8 cellular contexts compared by ENCODE assay signal in genomic region chr19:42268142-42268703, GRCh38. TPM values are rescaled to one million over a fixed set of nuclear protein-coding genes. Genes with fewer than 3 reads are reported as not detected.
DNase-seq lines count a peak whose midpoint lies in the region; ATAC-seq, FAIRE-seq and TF ChIP-seq lines count a peak whose summit lies in the region.

No MANE protein-coding gene starts in this region.

- ATAC-seq in HG02870 (IDR thresholded peaks at IDR 0.05; ENCODE audit: unreplicated experiment) (peak; percentile 51), right cardiac atrium (peak; percentile 88 to 89), psoas muscle (peak; percentile 81 to 85 (median 84))

- DNase-seq in NCI-H146 (lab: John Stamatoyannopoulos, UW) (peak; percentile 100), T follicular helper cell (ENCODE audit: low read depth) (peak; percentile 99), amygdala (lab: John Stamatoyannopoulos, UW) (peak; percentile 95 to 100 (median 99)), right cardiac atrium (peak; percentile 98 to 99 (median 98)), psoas muscle (peak; percentile 98), urothelium cell line (ENCODE audit: low spot score) (peak; percentile 92)

- intact Hi-C loops in right cardiac atrium (cut with DNase I) (no loop called here), psoas muscle (cut with DNase I) (no loop called here)

- peak; percentile 81 for FAIRE-seq in urothelium cell line (lab: Jason Lieb, UNC)

- H3K9me3 ChIP-seq in right cardiac atrium (ENCODE audit: control insufficient read depth, low read length) (no peaks in the 10 kb centered on the region), psoas muscle (no peaks in the 10 kb centered on the region)

- peaks cover 6% of the 10 kb centered on the region for H3K4me1 ChIP-seq in right cardiac atrium (ENCODE audit: control insufficient read depth, insufficient read depth, low read length)
- peaks cover 29% of the 10 kb centered on the region for H3K4me1 ChIP-seq in psoas muscle

- H3K4me3 ChIP-seq in right cardiac atrium (ENCODE audit: low read length) (peak overlapping the region; percentile 63), psoas muscle (peak overlapping the region; percentile 88)

- H3K27me3 ChIP-seq in right cardiac atrium (ENCODE audit: control insufficient read depth, insufficient read depth): no peaks in the 10 kb centered on the region
- H3K27me3 ChIP-seq in psoas muscle (ENCODE audit: insufficient read depth in 3 of 3, low read length in 2 of 3): no peaks in the 10 kb centered on the region

- WGBS in right cardiac atrium: under 1% methylated on average over 46 of the region's 46 CpGs
- 0 to 1% (median 0%) methylated on average over 43 to 46 of the region's 46 CpGs for WGBS in psoas muscle, 3 donors

- H3K36me3 ChIP-seq in psoas muscle (ENCODE audit: insufficient read depth in 1 of 2, low read depth in 1 of 2): peaks cover 4 to 16% of the 10 kb centered on the region in 2 donors

- peak overlapping the region; percentile 94 for H3K27ac ChIP-seq in right cardiac atrium (ENCODE audit: low read length)
- H3K27ac ChIP-seq in psoas muscle: peak overlapping the region; percentile 100

- TF ChIP-seq POLR2A in GM15510 (IDR thresholded peaks at IDR 0.05; ENCODE audit: borderline replicate concordance, extremely low read depth, insufficient read length): peak; percentile 59

- no peak for TF ChIP-seq CTCF in psoas muscle (IDR thresholded peaks at IDR 0.05)

RNA-seq across cellular contexts. Expression of gene CIC, which starts 0.8 kb away (rescaled TPM):
- 10 to 100 TPM; 36.4 to 42.7 (median 39.6) TPM for total RNA-seq in right cardiac atrium
- 28.6 TPM for polyA plus RNA-seq in right cardiac atrium
- total RNA-seq in psoas muscle: 10 to 100 TPM; 28.8 to 55.0 (median 44.2) TPM
- 10 to 100 TPM; 17.1 to 39.3 (median 18.1) TPM for polyA plus RNA-seq in psoas muscle

RNA-seq across cellular contexts. Expression of gene ERF, which starts 13.3 kb away (rescaled TPM):
- total RNA-seq in right cardiac atrium (10 to 100 TPM; 33.3 to 58.1 (median 48.1) TPM), psoas muscle (10 to 100 TPM; 10.0 to 13.5 (median 11.8) TPM)
- polyA plus RNA-seq in right cardiac atrium (39.1 TPM), psoas muscle (10 to 100 TPM in 2 of 3 donors, 1 to 10 TPM in 1; 7.1 to 11.7 (median 11.4) TPM)

RNA-seq across cellular contexts. Expression of gene GSK3A, which starts 25.8 kb away (rescaled TPM):
- total RNA-seq in right cardiac atrium (10 to 100 TPM; 32.0 to 37.3 (median 34.9) TPM), psoas muscle (10 to 100 TPM; 48.7 to 64.8 (median 58.1) TPM)
- polyA plus RNA-seq in right cardiac atrium (46.5 TPM), psoas muscle (100 to 1,000 TPM in 1 of 3 donors, 10 to 100 TPM in 2; 70.1 to 117 (median 81.1) TPM)

RNA-seq across cellular contexts. Expression of gene PRR19, which starts 33.7 kb away (rescaled TPM):
- total RNA-seq in right cardiac atrium (under 1 TPM in 3 of 4 donors, not detected in 1; 0.20 to 0.32 (median 0.26) TPM), psoas muscle (under 1 TPM in 2 of 4 donors, not detected in 2; 0.19 to 0.51 TPM)
- polyA plus RNA-seq in right cardiac atrium (0.29 TPM), psoas muscle (under 1 TPM; 0.17 to 0.73 (median 0.60) TPM)

RNA-seq across cellular contexts. Expression of gene PAFAH1B3, which starts 34.2 kb away (rescaled TPM):
- total RNA-seq in right cardiac atrium: 1 to 10 TPM; 1.6 to 5.9 (median 4.4) TPM
- 4.3 TPM for polyA plus RNA-seq in right cardiac atrium
- 1 to 10 TPM; 4.0 to 7.4 (median 6.4) TPM for total RNA-seq in psoas muscle
- 10 to 100 TPM; 12.8 to 17.1 (median 14.8) TPM for polyA plus RNA-seq in psoas muscle

Comparison
In these comparisons a context has a peak if more than half of its experiments do, and no peak if none do; other contexts are left out.
1. Peak in every context shown above with its lines: DNase-seq, ATAC-seq, H3K4me3 ChIP-seq and H3K27ac ChIP-seq.